Comparison of ENCODE assay signal across 10 cellular contexts in genomic region chr5:1312993-1313833, GRCh38. TPM values are rescaled to one million over a fixed set of nuclear protein-coding genes. Genes with fewer than 3 reads are reported as not detected.
DNase-seq lines count a peak whose midpoint lies in the region; ATAC-seq lines count a peak whose summit lies in the region.
"Had no signal": no experiment of that assay in that cellular context is flagged by ENCODE, and none has a peak within 500 bp of the region (broad histone marks: within the 10 kb centered on the region; RNA-seq: fewer than 3 reads in every experiment).

No MANE protein-coding gene starts in this region.

- H3K27me3 ChIP-seq in thymus (ENCODE audit: control insufficient read depth, insufficient read depth): no peaks in the 10 kb centered on the region

- ATAC-seq in HG02885 (IDR thresholded peaks at IDR 0.05; ENCODE audit: poor library complexity, unreplicated experiment): peak; percentile 71

- H3K27ac ChIP-seq in thymus (ENCODE audit: low read depth): peak overlapping the region; percentile 99

- WGBS in thymus: 40% methylated on average over 25 of the region's 25 CpGs

- peak overlapping the region; percentile 30 for H3K4me3 ChIP-seq in thymus (ENCODE audit: low read length)

- peaks cover 8% of the 10 kb centered on the region for H3K36me3 ChIP-seq in thymus (ENCODE audit: control insufficient read depth, insufficient read depth)

- in situ Hi-C loops in G401 (cut with HindIII; ENCODE audit: low sequenced_read_pairs): no loop called here

- peak; percentile 37 for DNase-seq in stimulated activated CD4-positive, alpha-beta T cell treated with anti-CD3 and anti-CD28 coated beads, Interleukin-4, amount 100 ng/mL, for 24 hours
- DNase-seq in stimulated activated CD4-positive, alpha-beta T cell treated with anti-CD3 and anti-CD28 coated beads, Interleukin-4, amount 100 ng/mL, for 1 hour: no peak
- DNase-seq in NCI-H69 (lab: John Stamatoyannopoulos, UW) (peak; percentile 74), activated gamma-delta T cell treated with Interleukin-2 at 50 U/mL for 16 hours (peak; percentile 50), dedifferentiated amniotic fluid mesenchymal stem cell (ENCODE audit: extremely low spot score) (no peak), G401 (ENCODE audit: low spot score) (no peak)

- peaks cover 7% of the 10 kb centered on the region for H3K9me3 ChIP-seq in thymus (ENCODE audit: control insufficient read depth)

- H3K4me1 ChIP-seq in thymus (ENCODE audit: control insufficient read depth, insufficient read depth, low read length): peaks cover 40% of the 10 kb centered on the region

RNA-seq across cellular contexts. Expression of gene TERT, which starts 18.3 kb away (rescaled TPM):
- polyA plus RNA-seq in thymus: 1.9 TPM
- total RNA-seq in G401 (2014; rRNA removed; shearing (Covaris generic)): 0.85 and 1.5 TPM in 2 replicates
- total RNA-seq: lung microvascular endothelial cell, subcutaneous adipose tissue had no signal

RNA-seq across cellular contexts. Expression of gene CLPTM1L, which starts 31.7 kb away (rescaled TPM):
- 60.7 TPM for polyA plus RNA-seq in thymus
- total RNA-seq in G401 (2014; rRNA removed; shearing (Covaris generic)): 177 and 229 TPM in 2 replicates

Comparison
In these comparisons a context has a peak if more than half of its experiments do, and no peak if none do; other contexts are left out.
1. DNase-seq: peak in stimulated activated CD4-positive, alpha-beta T cell treated with anti-CD3 and anti-CD28 coated beads, Interleukin-4, amount 100 ng/mL, for 24 hours (single experiment), NCI-H69 (single experiment) and activated gamma-delta T cell treated with Interleukin-2 at 50 U/mL for 16 hours (single experiment); none in stimulated activated CD4-positive, alpha-beta T cell treated with anti-CD3 and anti-CD28 coated beads, Interleukin-4, amount 100 ng/mL, for 1 hour (single experiment), dedifferentiated amniotic fluid mesenchymal stem cell (single experiment) and G401 (single experiment).